In genomic region chr2:9630750-9631483, GRCh38 we compare ENCODE assay signal across 8 cellular contexts. TPM values are rescaled to one million over a fixed set of nuclear protein-coding genes. Genes with fewer than 3 reads are reported as not detected.
DNase-seq lines count a peak whose midpoint lies in the region; ATAC-seq, FAIRE-seq and TF ChIP-seq lines count a peak whose summit lies in the region.

Gene YWHAQ (minus strand): TSS chr2:9630997. CDS start chr2:9630452, 545 bp downstream.

- H4K20me1 ChIP-seq in H1 (replicated peaks in 1 of 2; ENCODE audit: control insufficient read depth in 1 of 2, insufficient read depth in 2 of 2, low read length in 2 of 2): peaks cover 6 to 12% of the 10 kb centered on the region in 2 experiments

- H2BK5ac ChIP-seq in H1 (ENCODE audit: low read depth, low read length): peak within 1 kb of the TSS; percentile 98

- H3K18ac ChIP-seq in H1 (ENCODE audit: extremely low read depth, low read length): peak within 1 kb of the TSS; percentile 98

- H3K27ac Mint-ChIP-seq in memory B cell: peak within 1 kb of the TSS; percentile 94

- DNase-seq in COLO829 (ENCODE audit: low spot score): peak; percentile 96
- DNase-seq in HTR-8/SVneo (ENCODE audit: insufficient read length, low spot score): peak; percentile 97
- DNase-seq in NOMO-1 treated with dmso at 0.1 percent for 144 hours (lab: John Stamatoyannopoulos, UW; ENCODE audit: unreplicated experiment): peak; percentile 98
- DNase-seq in activated CD8-positive, alpha-beta memory T cell treated with anti-CD3 and anti-CD28 coated beads for 48 hours (ENCODE audit: low read depth in 2 of 3, low spot score in 2 of 3): peak; percentile 87 to 98 (median 88)
- DNase-seq in H1 (ENCODE audit: low read depth in 1 of 2, low spot score in 2 of 2): peak; percentile 95 to 97
- peak; percentile 96 to 99 for DNase-seq in memory B cell (ENCODE audit: low spot score in 2 of 2)
- DNase-seq in stimulated activated CD8-positive, alpha-beta memory T cell treated with anti-CD3 and anti-CD28 coated beads, Interleukin-12 subunit alpha, Interleukin-12 subunit beta, amount 100 ng/mL, for 24 hours (ENCODE audit: extremely low read depth): peak; percentile 95

- H3K4me1 Mint-ChIP-seq in memory B cell: peaks cover 26% of the 10 kb centered on the region

- FAIRE-seq in HTR-8/SVneo (lab: Jason Lieb, UNC) (peak; percentile 87), H1 (lab: Jason Lieb, UNC) (no peak)

- peak; percentile 97 to 98 for TF ChIP-seq POLR2A in H1 (IDR thresholded peaks at IDR 0.05; ENCODE audit: control extremely low read depth in 1 of 2, low read depth in 2 of 2, low read length in 2 of 2)

- peak within 1 kb of the TSS; percentile 97 for H3K27ac ChIP-seq in H1 (ENCODE audit: low read depth, low read length)

- no peak for TF ChIP-seq RAD21 in H1 (IDR thresholded peaks at IDR 0.05 in 1 of 2, conservative IDR thresholded peaks at IDR 0.05 in 1 of 2; ENCODE audit: low read depth in 2 of 2, low read length in 2 of 2)

- peaks cover 0 to 13% (median 3%) of the 10 kb centered on the region in 4 experiments; a peak in 4 of 7 replicates for H3K4me1 ChIP-seq in H1 (replicated peaks in 1 of 4; ENCODE audit: control insufficient read depth in 3 of 4, insufficient read depth in 4 of 4, low read length in 3 of 4)

- peak within 1 kb of the TSS; percentile 92 for H3K4me3 Mint-ChIP-seq in memory B cell

- no peaks in the 10 kb centered on the region for H3K27me3 Mint-ChIP-seq in memory B cell

- H3K36me3 ChIP-seq in H1 (ENCODE audit: control insufficient read depth in 2 of 4, insufficient read depth in 4 of 4, low read length in 3 of 4): peaks cover 0 to 26% (median 9%) of the 10 kb centered on the region in 4 experiments; a peak in 6 of 8 replicates

- CTCF ChIA-PET in H1 (lab: Charles Lee; ENCODE audit: partially characterized antibody): interaction anchor here (0.9 to 1.2 kb wide), 3 partner anchors 76 to 235 kb away, joined by 3 to 6 read pairs (median 3); partner anchors contain the start of gene ADAM17

- H3K4ac ChIP-seq in H1 (replicated peaks; ENCODE audit: insufficient read length, low read depth, low read length): no peak within 1 kb of the TSS

- no peak for TF ChIP-seq CTCF in H1 (IDR thresholded peaks at IDR 0.05; ENCODE audit: control extremely low read depth in 1 of 3, insufficient read depth in 1 of 3, low read depth in 1 of 3, low read length in 3 of 3)

- peaks cover 0 to 15% (median 8%) of the 10 kb centered on the region in 4 experiments; a peak in 3 of 7 replicates for H3K27me3 ChIP-seq in H1 (replicated peaks in 1 of 4; ENCODE audit: control insufficient read depth in 3 of 4, extremely low read depth in 1 of 4, insufficient read depth in 3 of 4, low read length in 3 of 4)

- POLR2A ChIA-PET in H1 (lab: Charles Lee; ENCODE audit: partially characterized antibody): interaction anchor here (0.6 to 5.4 kb wide), 52 partner anchors 9 to 413 kb away, joined by 3 to 71 read pairs (median 4); partner anchors contain the start of genes ADAM17, CPSF3, IAH1 and ITGB1BP1

- H3K4me2 ChIP-seq in H1 (ENCODE audit: insufficient read depth in 1 of 2, low read depth in 2 of 2, low read length in 2 of 2): peak within 1 kb of the TSS; percentile 91 to 94

- peak within 1 kb of the TSS; percentile 34; the same call in 1 of the 2 replicates for H2AFZ ChIP-seq in H1 (ENCODE audit: low read length)

- peak; percentile 88 for ATAC-seq in GM21367 (IDR thresholded peaks at IDR 0.05; ENCODE audit: unreplicated experiment)
- peak; percentile 84 for ATAC-seq in memory B cell (ENCODE audit: low read depth)

- peak within 1 kb of the TSS; percentile 96 for H4K5ac ChIP-seq in H1 (ENCODE audit: insufficient read length, low read depth, low read length)

- peak within 1 kb of the TSS; percentile 93 to 100 (median 97) for H3K4me3 ChIP-seq in H1 (ENCODE audit: extremely low read depth in 1 of 4, insufficient read depth in 2 of 4, low read depth in 3 of 4, low read length in 4 of 4)

- H2BK12ac ChIP-seq in H1 (ENCODE audit: low read depth, low read length): 0 out of 2 replicates have a peak within 1 kb of the TSS, but pooled peaks have one; percentile 71

- peak in 1 of 2 experiments; percentile 78; a peak in 1 of 3 replicates for TF ChIP-seq EP300 in H1 (IDR thresholded peaks at IDR 0.05; ENCODE audit: borderline replicate concordance in 1 of 2, low read depth in 2 of 2, low read length in 2 of 2)

- peak within 1 kb of the TSS; percentile 88 for H3K56ac ChIP-seq in H1 (replicated peaks; ENCODE audit: insufficient read length, low read depth, low read length)

- H4K8ac ChIP-seq in H1 (ENCODE audit: extremely low read depth, insufficient read depth, low read length): peak within 1 kb of the TSS; percentile 100

- no peaks in the 10 kb centered on the region for H3K9me3 ChIP-seq in H1 (ENCODE audit: insufficient read depth in 2 of 2, low read depth in 1 of 2, low read length in 1 of 2)

- H3K23ac ChIP-seq in H1 (ENCODE audit: insufficient read length): no peak within 1 kb of the TSS

- peak within 1 kb of the TSS; percentile 69; the same call in 1 of the 2 replicates for H2AK5ac ChIP-seq in H1 (ENCODE audit: low read depth, low read length)

- peak within 1 kb of the TSS; percentile 69 for H4K91ac ChIP-seq in H1 (replicated peaks; ENCODE audit: insufficient read length, low read length)

- 3% methylated on average over 47 of the region's 81 CpGs; no CpG with 5 or more reads in 1 of the 2 experiments for WGBS in H1 (ENCODE audit: extremely low coverage in 1 of 2, insufficient coverage in 1 of 2, insufficient read length in 1 of 2, insufficient replicate concordance in 2 of 2, low coverage in 1 of 2, low lambda C conversion rate in 2 of 2, missing lambda C conversion rate in 1 of 2), 2 experiments

- no peak within 1 kb of the TSS for H3K14ac ChIP-seq in H1 (ENCODE audit: insufficient read length)

- peaks cover 35 to 42% of the 10 kb centered on the region in 2 experiments for H3K79me2 ChIP-seq in H1 (ENCODE audit: control insufficient read depth in 1 of 2, insufficient read depth in 2 of 2, low read length in 2 of 2)

- no peak within 1 kb of the TSS for H2BK20ac ChIP-seq in H1 (ENCODE audit: low read length)

- peaks cover 11% of the 10 kb centered on the region for H3K36me3 Mint-ChIP-seq in memory B cell

- peak within 1 kb of the TSS; percentile 91 to 99 (median 96) for H3K9ac ChIP-seq in H1 (replicated peaks in 1 of 4; ENCODE audit: extremely low read depth in 1 of 4, low read depth in 3 of 4, low read length in 3 of 4)

- peak within 1 kb of the TSS; percentile 61; the same call in 1 of the 2 replicates for H2BK15ac ChIP-seq in H1 (ENCODE audit: low read length)

- no peaks in the 10 kb centered on the region for H3K9me3 Mint-ChIP-seq in memory B cell

- H3K79me1 ChIP-seq in H1 (ENCODE audit: low read depth, low read length): no peaks in the 10 kb centered on the region

- H2BK120ac ChIP-seq in H1 (replicated peaks; ENCODE audit: low read depth, low read length): no peak within 1 kb of the TSS

- H3K23me2 ChIP-seq in H1 (ENCODE audit: low read depth, low read length): peaks cover 13% of the 10 kb centered on the region

TF ChIP-seq in H1, 55 proteins besides CTCF, POLR2A, EP300 and RAD21 (continues in another document):
- TF ChIP-seq, protein P1, sequence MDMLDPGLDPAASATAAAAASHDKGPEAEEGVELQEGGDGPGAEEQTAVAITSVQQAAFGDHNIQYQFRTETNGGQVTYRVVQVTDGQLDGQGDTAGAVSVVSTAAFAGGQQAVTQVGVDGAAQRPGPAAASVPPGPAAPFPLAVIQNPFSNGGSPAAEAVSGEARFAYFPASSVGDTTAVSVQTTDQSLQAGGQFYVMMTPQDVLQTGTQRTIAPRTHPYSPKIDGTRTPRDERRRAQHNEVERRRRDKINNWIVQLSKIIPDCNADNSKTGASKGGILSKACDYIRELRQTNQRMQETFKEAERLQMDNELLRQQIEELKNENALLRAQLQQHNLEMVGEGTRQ (IDR thresholded peaks at IDR 0.05; ENCODE audit: low read length): no peak
- TF ChIP-seq BACH1 (IDR thresholded peaks at IDR 0.05; ENCODE audit: low read length): no peak
- TF ChIP-seq, protein P2, sequence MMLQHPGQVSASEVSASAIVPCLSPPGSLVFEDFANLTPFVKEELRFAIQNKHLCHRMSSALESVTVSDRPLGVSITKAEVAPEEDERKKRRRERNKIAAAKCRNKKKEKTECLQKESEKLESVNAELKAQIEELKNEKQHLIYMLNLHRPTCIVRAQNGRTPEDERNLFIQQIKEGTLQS (IDR thresholded peaks at IDR 0.05; ENCODE audit: insufficient read depth, low read depth, low read length): no peak
- no peak for TF ChIP-seq SAP30 (IDR thresholded peaks at IDR 0.05; ENCODE audit: insufficient read depth, insufficient replicate concordance, low read length)
- no peak for TF ChIP-seq POU5F1 (IDR thresholded peaks at IDR 0.05; ENCODE audit: low read depth, low read length)
- no peak for TF ChIP-seq SP4 (IDR thresholded peaks at IDR 0.05; ENCODE audit: low read length)
- peak; percentile 80 for TF ChIP-seq SP2 (IDR thresholded peaks at IDR 0.05; ENCODE audit: low read length)
- TF ChIP-seq TAF7 (optimal IDR thresholded peaks at IDR 0.05; ENCODE audit: borderline replicate concordance, low read depth, low read length): peak; percentile 89
- TF ChIP-seq CBX8 (IDR thresholded peaks at IDR 0.05; ENCODE audit: borderline replicate concordance, low read depth, low read length): no peak

RNA-seq across cellular contexts. Expression of gene YWHAQ, which starts in this region (rescaled TPM):
- 468 and 480 TPM in 2 replicates for total RNA-seq in H1 (2021; fragmentation: NEBNext Ultra II Directional; extraction: Animal tissue kit (Norgen Biotek cat#: 25700))
- 225 and 244 TPM in 2 replicates for polyA plus RNA-seq in H1 (2011; rRNA removed)
- polyA plus RNA-seq in H1 (2011; cell fraction: cytosol; rRNA removed): 275 TPM
- polyA plus RNA-seq in H1 (2011; cell fraction: nucleus; rRNA removed): 165 TPM
- polyA plus RNA-seq in H1 (2012, experiment 1 of 2): 328 to 469 TPM (median 389 TPM) in 4 replicates
- 58.5 TPM for polyA plus RNA-seq in H1 (2012, experiment 2 of 2)
- polyA plus RNA-seq in H1 (2013, experiment 1 of 2): 349 TPM
- polyA plus RNA-seq in H1 (2013, experiment 2 of 2): 354 TPM
- polyA minus RNA-seq in H1 (2011; rRNA and poly(A)+ RNA removed): 274 and 502 TPM in 2 replicates
- polyA minus RNA-seq in H1 (2011; cell fraction: cytosol; rRNA and poly(A)+ RNA removed): 210 TPM
- 102 TPM for polyA minus RNA-seq in H1 (2011; cell fraction: nucleus; rRNA and poly(A)+ RNA removed)

Comparison
In these comparisons a context has a peak if more than half of its experiments do, and no peak if none do; other contexts are left out.
1. Peak in every context shown above with its lines: DNase-seq, ATAC-seq, H3K4me3 ChIP-seq and H3K27ac ChIP-seq.